ENCODE assay signal across 1 cellular context in the genomic region with DNA sequence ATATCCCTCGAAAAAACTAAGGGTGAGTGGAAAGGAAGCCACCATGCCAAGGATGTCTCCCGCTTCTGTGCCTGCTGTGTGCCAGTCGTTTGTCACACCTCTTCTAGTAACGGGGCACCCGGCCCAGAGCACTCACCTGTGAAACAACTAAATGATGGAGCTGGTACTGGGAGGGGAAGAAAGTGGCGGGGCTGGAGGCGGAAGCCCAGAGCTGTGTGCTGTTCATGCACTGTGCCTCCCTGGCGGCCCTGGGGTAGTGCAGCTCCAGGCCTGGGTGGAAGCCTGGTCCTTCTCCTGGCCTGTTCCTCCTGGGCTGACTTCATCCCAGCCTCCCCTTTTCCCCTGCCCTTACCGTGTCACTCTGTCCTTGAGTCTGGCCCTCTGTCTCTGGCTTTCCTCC.
TF ChIP-seq lines count a peak whose summit lies in the region.

No MANE protein-coding gene starts in this region.

TF ChIP-seq in H1, 55 proteins besides CTCF, POLR2A, EP300 and RAD21 (continued from another document):
- TF ChIP-seq, protein P1, sequence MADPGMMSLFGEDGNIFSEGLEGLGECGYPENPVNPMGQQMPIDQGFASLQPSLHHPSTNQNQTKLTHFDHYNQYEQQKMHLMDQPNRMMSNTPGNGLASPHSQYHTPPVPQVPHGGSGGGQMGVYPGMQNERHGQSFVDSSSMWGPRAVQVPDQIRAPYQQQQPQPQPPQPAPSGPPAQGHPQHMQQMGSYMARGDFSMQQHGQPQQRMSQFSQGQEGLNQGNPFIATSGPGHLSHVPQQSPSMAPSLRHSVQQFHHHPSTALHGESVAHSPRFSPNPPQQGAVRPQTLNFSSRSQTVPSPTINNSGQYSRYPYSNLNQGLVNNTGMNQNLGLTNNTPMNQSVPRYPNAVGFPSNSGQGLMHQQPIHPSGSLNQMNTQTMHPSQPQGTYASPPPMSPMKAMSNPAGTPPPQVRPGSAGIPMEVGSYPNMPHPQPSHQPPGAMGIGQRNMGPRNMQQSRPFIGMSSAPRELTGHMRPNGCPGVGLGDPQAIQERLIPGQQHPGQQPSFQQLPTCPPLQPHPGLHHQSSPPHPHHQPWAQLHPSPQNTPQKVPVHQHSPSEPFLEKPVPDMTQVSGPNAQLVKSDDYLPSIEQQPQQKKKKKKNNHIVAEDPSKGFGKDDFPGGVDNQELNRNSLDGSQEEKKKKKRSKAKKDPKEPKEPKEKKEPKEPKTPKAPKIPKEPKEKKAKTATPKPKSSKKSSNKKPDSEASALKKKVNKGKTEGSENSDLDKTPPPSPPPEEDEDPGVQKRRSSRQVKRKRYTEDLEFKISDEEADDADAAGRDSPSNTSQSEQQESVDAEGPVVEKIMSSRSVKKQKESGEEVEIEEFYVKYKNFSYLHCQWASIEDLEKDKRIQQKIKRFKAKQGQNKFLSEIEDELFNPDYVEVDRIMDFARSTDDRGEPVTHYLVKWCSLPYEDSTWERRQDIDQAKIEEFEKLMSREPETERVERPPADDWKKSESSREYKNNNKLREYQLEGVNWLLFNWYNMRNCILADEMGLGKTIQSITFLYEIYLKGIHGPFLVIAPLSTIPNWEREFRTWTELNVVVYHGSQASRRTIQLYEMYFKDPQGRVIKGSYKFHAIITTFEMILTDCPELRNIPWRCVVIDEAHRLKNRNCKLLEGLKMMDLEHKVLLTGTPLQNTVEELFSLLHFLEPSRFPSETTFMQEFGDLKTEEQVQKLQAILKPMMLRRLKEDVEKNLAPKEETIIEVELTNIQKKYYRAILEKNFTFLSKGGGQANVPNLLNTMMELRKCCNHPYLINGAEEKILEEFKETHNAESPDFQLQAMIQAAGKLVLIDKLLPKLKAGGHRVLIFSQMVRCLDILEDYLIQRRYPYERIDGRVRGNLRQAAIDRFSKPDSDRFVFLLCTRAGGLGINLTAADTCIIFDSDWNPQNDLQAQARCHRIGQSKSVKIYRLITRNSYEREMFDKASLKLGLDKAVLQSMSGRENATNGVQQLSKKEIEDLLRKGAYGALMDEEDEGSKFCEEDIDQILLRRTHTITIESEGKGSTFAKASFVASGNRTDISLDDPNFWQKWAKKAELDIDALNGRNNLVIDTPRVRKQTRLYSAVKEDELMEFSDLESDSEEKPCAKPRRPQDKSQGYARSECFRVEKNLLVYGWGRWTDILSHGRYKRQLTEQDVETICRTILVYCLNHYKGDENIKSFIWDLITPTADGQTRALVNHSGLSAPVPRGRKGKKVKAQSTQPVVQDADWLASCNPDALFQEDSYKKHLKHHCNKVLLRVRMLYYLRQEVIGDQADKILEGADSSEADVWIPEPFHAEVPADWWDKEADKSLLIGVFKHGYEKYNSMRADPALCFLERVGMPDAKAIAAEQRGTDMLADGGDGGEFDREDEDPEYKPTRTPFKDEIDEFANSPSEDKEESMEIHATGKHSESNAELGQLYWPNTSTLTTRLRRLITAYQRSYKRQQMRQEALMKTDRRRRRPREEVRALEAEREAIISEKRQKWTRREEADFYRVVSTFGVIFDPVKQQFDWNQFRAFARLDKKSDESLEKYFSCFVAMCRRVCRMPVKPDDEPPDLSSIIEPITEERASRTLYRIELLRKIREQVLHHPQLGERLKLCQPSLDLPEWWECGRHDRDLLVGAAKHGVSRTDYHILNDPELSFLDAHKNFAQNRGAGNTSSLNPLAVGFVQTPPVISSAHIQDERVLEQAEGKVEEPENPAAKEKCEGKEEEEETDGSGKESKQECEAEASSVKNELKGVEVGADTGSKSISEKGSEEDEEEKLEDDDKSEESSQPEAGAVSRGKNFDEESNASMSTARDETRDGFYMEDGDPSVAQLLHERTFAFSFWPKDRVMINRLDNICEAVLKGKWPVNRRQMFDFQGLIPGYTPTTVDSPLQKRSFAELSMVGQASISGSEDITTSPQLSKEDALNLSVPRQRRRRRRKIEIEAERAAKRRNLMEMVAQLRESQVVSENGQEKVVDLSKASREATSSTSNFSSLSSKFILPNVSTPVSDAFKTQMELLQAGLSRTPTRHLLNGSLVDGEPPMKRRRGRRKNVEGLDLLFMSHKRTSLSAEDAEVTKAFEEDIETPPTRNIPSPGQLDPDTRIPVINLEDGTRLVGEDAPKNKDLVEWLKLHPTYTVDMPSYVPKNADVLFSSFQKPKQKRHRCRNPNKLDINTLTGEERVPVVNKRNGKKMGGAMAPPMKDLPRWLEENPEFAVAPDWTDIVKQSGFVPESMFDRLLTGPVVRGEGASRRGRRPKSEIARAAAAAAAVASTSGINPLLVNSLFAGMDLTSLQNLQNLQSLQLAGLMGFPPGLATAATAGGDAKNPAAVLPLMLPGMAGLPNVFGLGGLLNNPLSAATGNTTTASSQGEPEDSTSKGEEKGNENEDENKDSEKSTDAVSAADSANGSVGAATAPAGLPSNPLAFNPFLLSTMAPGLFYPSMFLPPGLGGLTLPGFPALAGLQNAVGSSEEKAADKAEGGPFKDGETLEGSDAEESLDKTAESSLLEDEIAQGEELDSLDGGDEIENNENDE (IDR thresholded peaks at IDR 0.05; ENCODE audit: insufficient replicate concordance, low read length) = no peak
- TF ChIP-seq ASH2L (IDR thresholded peaks at IDR 0.05; ENCODE audit: low read length) (no peak), SIRT6 (IDR thresholded peaks at IDR 0.05; ENCODE audit: low read length) (no peak), GTF2F1 (IDR thresholded peaks at IDR 0.05; ENCODE audit: borderline replicate concordance, low read depth, low read length) (no peak), KDM4A (IDR thresholded peaks at IDR 0.05; ENCODE audit: low read depth, low read length, severe bottlenecking) (no peak)
